ENCODE assay signal across 8 cellular contexts in the genomic region with DNA sequence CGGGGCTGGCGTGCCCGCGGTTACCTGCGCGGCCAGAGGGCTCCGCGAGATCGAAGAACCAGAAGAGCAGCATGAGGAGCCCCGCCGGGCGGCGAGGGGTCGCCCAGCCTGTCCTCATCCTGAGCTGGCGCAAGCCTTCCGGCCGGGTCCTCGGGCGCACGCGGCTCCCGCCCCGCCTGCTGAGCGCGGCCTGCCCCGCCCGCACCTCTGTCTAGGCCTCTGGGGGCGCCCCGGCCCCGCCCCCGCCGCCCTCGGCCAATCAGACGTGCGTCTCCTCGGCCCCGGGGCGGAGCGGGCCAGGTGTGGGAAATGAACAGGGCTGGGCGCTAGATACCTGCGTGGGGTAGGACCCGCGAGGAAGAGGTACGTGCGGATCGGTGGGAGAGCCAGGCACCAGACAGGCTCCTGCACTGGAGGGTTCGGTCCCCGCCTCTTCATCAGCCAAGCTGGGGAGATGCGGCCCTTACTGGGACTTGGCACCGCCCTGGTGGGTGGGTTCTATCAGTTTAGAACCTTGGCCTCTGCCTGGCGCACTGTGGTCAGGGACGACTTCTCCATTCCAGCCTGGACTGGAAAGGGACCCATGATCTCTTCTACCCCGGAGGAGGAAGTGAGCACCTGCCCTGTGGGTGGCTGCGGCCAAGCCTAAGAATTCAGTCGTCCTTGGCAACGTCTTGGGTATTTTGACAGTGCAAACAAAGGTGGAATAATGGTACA. TPM values are rescaled to one million over a fixed set of nuclear protein-coding genes. Genes with fewer than 3 reads are reported as not detected.
DNase-seq lines count a peak whose midpoint lies in the region; ATAC-seq, FAIRE-seq and TF ChIP-seq lines count a peak whose summit lies in the region.

A gene (minus strand): TSS at position 192 of the 717 bp plus-strand sequence.

- POLR2A ChIA-PET in BJ (lab: Charles Lee), result no interaction called here

- DNase-seq in BJ (ENCODE audit: low read depth) (no peak), UCSD-AML1 (lab: John Stamatoyannopoulos, UW; ENCODE audit: unreplicated experiment) (peak; percentile 82), bronchial epithelial cell (ENCODE audit: low read depth) (peak; percentile 36), left lobe of liver (ENCODE audit: low spot score) (peak; percentile 67), NCI-H69 (lab: John Stamatoyannopoulos, UW) (no peak)
- DNase-seq in stimulated activated CD4-positive, alpha-beta T cell treated with anti-CD3 and anti-CD28 coated beads, Interleukin-4, amount 100 ng/mL, for 24 hours, result peak; percentile 79

- H3K4me3 ChIP-seq in BJ (ENCODE audit: low read depth, low read length) (peak within 1 kb of the TSS; percentile 25), bronchial epithelial cell (ENCODE audit: low read depth, low read length) (peak within 1 kb of the TSS; percentile 39)

- FAIRE-seq in bronchial epithelial cell (lab: Jason Lieb, UNC), result no peak

- ATAC-seq in GM19324 (IDR thresholded peaks at IDR 0.05; ENCODE audit: low FRiP score, unreplicated experiment) (peak; percentile 90), HG03520 (IDR thresholded peaks at IDR 0.05; ENCODE audit: unreplicated experiment) (peak; percentile 79), left lobe of liver (peak; percentile 88)

- H3K27me3 ChIP-seq in BJ (ENCODE audit: control insufficient read depth, insufficient read depth, low read length) (peaks cover 5% of the 10 kb centered on the region), bronchial epithelial cell (ENCODE audit: control insufficient read depth, insufficient read depth, low read length) (no peaks in the 10 kb centered on the region)

- H3K36me3 ChIP-seq in BJ (ENCODE audit: control insufficient read depth, insufficient read depth, low read length) (no peaks in the 10 kb centered on the region), bronchial epithelial cell (ENCODE audit: control insufficient read depth, insufficient read depth, low read length) (no peaks in the 10 kb centered on the region)

- TF ChIP-seq CTCF in BJ (IDR thresholded peaks at IDR 0.05; ENCODE audit: insufficient read depth, low read depth, low read length), result no peak
- no peak for TF ChIP-seq CTCF in bronchial epithelial cell (IDR thresholded peaks at IDR 0.05; ENCODE audit: insufficient read depth, low read length, severe bottlenecking)

- CTCF ChIA-PET in BJ (lab: Yijun Ruan, JAX), result interaction anchor here (0.7 kb wide), 1 partner anchor 39 kb away, joined by 3 read pairs; no protein-coding TSS in a partner anchor

RNA-seq across cellular contexts. Expression of the gene that starts here (rescaled TPM):
- polyA plus RNA-seq in BJ (2011; rRNA removed), result 0.38 and 0.75 TPM in 2 replicates
- 0.09 and 0.26 TPM in 2 replicates for polyA minus RNA-seq in BJ (2011; rRNA and poly(A)+ RNA removed)
- total RNA-seq in bronchial epithelial cell (1.3 and 2.6 TPM in 2 replicates), left lobe of liver (0.68 TPM)

Comparison
In these comparisons a context has a peak if more than half of its experiments do, and no peak if none do; other contexts are left out.
1. Peak in DNase-seq and ATAC-seq in left lobe of liver; RNA of the gene not detected or under 1 TPM.
2. DNase-seq: peak in UCSD-AML1 (single experiment), bronchial epithelial cell (single experiment) and stimulated activated CD4-positive, alpha-beta T cell treated with anti-CD3 and anti-CD28 coated beads, Interleukin-4, amount 100 ng/mL, for 24 hours (single experiment); none in BJ (single experiment) and NCI-H69 (single experiment).
3. Peak in every context shown above with its lines, with median percentiles within 50 percentile points of each other: ATAC-seq.